Comparison of ENCODE assay signal across 11 cellular contexts in genomic region chr4:2497931-2498330, GRCh38. TPM values are rescaled to one million over a fixed set of nuclear protein-coding genes. Genes with fewer than 3 reads are reported as not detected.
DNase-seq lines count a peak whose midpoint lies in the region; ATAC-seq, FAIRE-seq and TF ChIP-seq lines count a peak whose summit lies in the region.
"Had no signal": no experiment of that assay in that cellular context is flagged by ENCODE, and none has a peak within 500 bp of the region (broad histone marks: within the 10 kb centered on the region; RNA-seq: fewer than 3 reads in every experiment).

No MANE protein-coding gene starts in this region.

- H3K4me3 Mint-ChIP-seq in nephron progenitor cell, result no peak overlapping the region
- no peak overlapping the region for H3K4me3 Mint-ChIP-seq in neural progenitor cell
- H3K4me3 Mint-ChIP-seq: T-helper 1 cell treated with Interleukin-12 subunit alpha and Interleukin-12 subunit beta and Interleukin-4 antibody, amounts not matched to agents 30 μg/mL and 1 μg/mL, for 36 hours had no signal

- no peaks in the 10 kb centered on the region for H3K27me3 ChIP-seq in neural progenitor cell
- H3K27me3 ChIP-seq: foreskin keratinocyte, neutrophil had no signal

- H4K20me1 ChIP-seq in neural progenitor cell (ENCODE audit: low read depth), result peaks cover 44% of the 10 kb centered on the region

- no peak for FAIRE-seq in H54 (lab: Jason Lieb, UNC)

- no peaks in the 10 kb centered on the region for H3K9me3 Mint-ChIP-seq in nephron progenitor cell
- no peaks in the 10 kb centered on the region for H3K9me3 Mint-ChIP-seq in neural progenitor cell
- H3K9me3 Mint-ChIP-seq: T-helper 1 cell treated with Interleukin-12 subunit alpha and Interleukin-12 subunit beta and Interleukin-4 antibody, amounts not matched to agents 30 μg/mL and 1 μg/mL, for 36 hours had no signal

- peaks cover 70% of the 10 kb centered on the region for H3K79me2 ChIP-seq in neural progenitor cell (ENCODE audit: low read depth)

- H3K27ac Mint-ChIP-seq in nephron progenitor cell (peak overlapping the region; percentile 54), neural progenitor cell (no peak overlapping the region)
- H3K27ac Mint-ChIP-seq: T-helper 1 cell treated with Interleukin-12 subunit alpha and Interleukin-12 subunit beta and Interleukin-4 antibody, amounts not matched to agents 30 μg/mL and 1 μg/mL, for 36 hours had no signal

- no peak overlapping the region for H3K27ac ChIP-seq in neural progenitor cell
- H3K27ac ChIP-seq: foreskin keratinocyte, neutrophil had no signal

- H3K9me3 ChIP-seq in neural progenitor cell (ENCODE audit: low read depth), result no peaks in the 10 kb centered on the region
- H3K9me3 ChIP-seq: neutrophil had no signal

- H3K4me1 ChIP-seq in neural progenitor cell, result no peaks in the 10 kb centered on the region
- H3K4me1 ChIP-seq: foreskin keratinocyte had no signal

- H3K36me3 ChIP-seq in neural progenitor cell, result peaks cover 15% of the 10 kb centered on the region

- no peaks in the 10 kb centered on the region for H3F3A ChIP-seq in neural progenitor cell (ENCODE audit: low read depth)

- ATAC-seq in GM18909 (IDR thresholded peaks at IDR 0.05; ENCODE audit: poor library complexity, unreplicated experiment) (peak; percentile 95), GM21786 (IDR thresholded peaks at IDR 0.05; ENCODE audit: unreplicated experiment) (peak; percentile 92), HG03521 (IDR thresholded peaks at IDR 0.05; ENCODE audit: unreplicated experiment) (peak; percentile 97)
- ATAC-seq: foreskin keratinocyte had no signal

- TF ChIP-seq CTCF in nephron progenitor cell (IDR thresholded peaks at IDR 0.05), result no peak
- TF ChIP-seq CTCF in neural progenitor cell (IDR thresholded peaks at IDR 0.05), result no peak

- TF ChIP-seq POLR2A in H54 (IDR thresholded peaks at IDR 0.05; ENCODE audit: low read depth, low read length), result no peak

- H3K4me1 Mint-ChIP-seq in nephron progenitor cell (no peaks in the 10 kb centered on the region), neural progenitor cell (no peaks in the 10 kb centered on the region)

- H3K27me3 Mint-ChIP-seq in nephron progenitor cell (ENCODE audit: low read depth, poor library complexity) (no peaks in the 10 kb centered on the region), neural progenitor cell (ENCODE audit: insufficient read depth, low read depth) (no peaks in the 10 kb centered on the region)

- no peak overlapping the region for H3K4me3 ChIP-seq in neural progenitor cell

- H3K36me3 Mint-ChIP-seq in nephron progenitor cell (ENCODE audit: low read depth) (peaks cover 78% of the 10 kb centered on the region), neural progenitor cell (peaks cover 37% of the 10 kb centered on the region)

- no peak overlapping the region for H3K9ac ChIP-seq in neural progenitor cell

- H2AFZ ChIP-seq in neural progenitor cell (replicated peaks), result no peak overlapping the region

- no peak for DNase-seq in nephron progenitor cell
- DNase-seq in neural progenitor cell (ENCODE audit: low spot score), result no peak
- DNase-seq in HUDEP-2 (lab: John Stamatoyannopoulos, UW; ENCODE audit: unreplicated experiment in 76 of 76), result no peak
- no peak for DNase-seq in H54 (ENCODE audit: insufficient read length, low spot score)
- DNase-seq in OCI-M1 (lab: John Stamatoyannopoulos, UW), result no peak
- DNase-seq: foreskin keratinocyte had no signal

- no peak overlapping the region for H3K4me2 ChIP-seq in neural progenitor cell

RNA-seq across cellular contexts. Expression of gene RNF4, which starts 29.0 kb away (rescaled TPM):
- 73.8 and 96.4 TPM in 2 replicates for total RNA-seq in neural progenitor cell (ENCODE audit: low replicate concordance)

RNA-seq across cellular contexts. Expression of gene FAM193A, which starts 38.5 kb away (rescaled TPM):
- total RNA-seq in neural progenitor cell (ENCODE audit: low replicate concordance), result 22.5 and 29.1 TPM in 2 replicates
